Comparison of ENCODE assay signal across 30 cellular contexts in genomic region chr2:212640428-212640827, GRCh38.
DNase-seq lines count a peak whose midpoint lies in the region; ATAC-seq and TF ChIP-seq lines count a peak whose summit lies in the region.
"Had no signal": no experiment of that assay in that cellular context is flagged by ENCODE, and none has a peak within 500 bp of the region (broad histone marks: within the 10 kb centered on the region; RNA-seq: fewer than 3 reads in every experiment).

No MANE protein-coding gene starts in this region.

- peaks cover 23% of the 10 kb centered on the region for H3K4me1 Mint-ChIP-seq in neural progenitor cell
- H3K4me1 Mint-ChIP-seq: activated CD8-positive, alpha-beta memory T cell treated with anti-CD3 and anti-CD28 coated beads, Interleukin-2, amount 10 ng/mL, durations not matched to agents 7 days and 5 days; central memory CD8-positive, alpha-beta T cell; nephron had no signal

- no peak overlapping the region for H3K4me3 ChIP-seq in esophagus squamous epithelium
- no peak overlapping the region for H3K4me3 ChIP-seq in neural progenitor cell
- H3K4me3 ChIP-seq: BLaER1 treated with 17β-estradiol and CSF1 and Interleukin-3, amounts not matched to agents 10 nM and 100 nM; esophagus muscularis mucosa; SK-N-MC; skin epidermis had no signal

- H3K27me3 ChIP-seq in esophagus squamous epithelium (no peaks in the 10 kb centered on the region), neural progenitor cell (no peaks in the 10 kb centered on the region)
- H3K27me3 ChIP-seq: BLaER1 treated with 17β-estradiol and CSF1 and Interleukin-3, amounts not matched to agents 10 nM and 100 nM had no signal

- H3K4me1 ChIP-seq in esophagus squamous epithelium, result peaks cover 0 to 35% (median 0%) of the 10 kb centered on the region in 3 donors
- H3K4me1 ChIP-seq in neural progenitor cell, result peaks cover 12% of the 10 kb centered on the region
- H3K4me1 ChIP-seq: esophagus muscularis mucosa had no signal

- H3K36me3 ChIP-seq in esophagus squamous epithelium, result no peaks in the 10 kb centered on the region
- no peaks in the 10 kb centered on the region for H3K36me3 ChIP-seq in neural progenitor cell
- H3K36me3 ChIP-seq: BLaER1 treated with 17β-estradiol and CSF1 and Interleukin-3, amounts not matched to agents 10 nM and 100 nM; esophagus muscularis mucosa had no signal

- intact Hi-C loops in esophagus squamous epithelium (cut with DNase I), result no loop called here

- no peaks in the 10 kb centered on the region for H4K20me1 ChIP-seq in neural progenitor cell (ENCODE audit: low read depth)
- H4K20me1 ChIP-seq: BLaER1 treated with 17β-estradiol and CSF1 and Interleukin-3, amounts not matched to agents 10 nM and 100 nM had no signal

- TF ChIP-seq POLR2A in esophagus squamous epithelium (IDR thresholded peaks at IDR 0.05), result no peak

- WGBS in esophagus squamous epithelium, 2 donors, result 56 to 73% methylated on average over 1 of the region's 1 CpG

- DNase-seq in NCI-H2029 (lab: John Stamatoyannopoulos, UW), result peak; percentile 24
- no peak for DNase-seq in NCI-H2029 treated with DMSO at 0.1 percent for 48 hours (lab: John Stamatoyannopoulos, UW)
- DNase-seq in M059J (ENCODE audit: low read depth), result peak; percentile 16
- no peak for DNase-seq in esophagus squamous epithelium (lab: John Stamatoyannopoulos, UW)
- no peak for DNase-seq in neural progenitor cell (ENCODE audit: low spot score)
- DNase-seq in stimulated activated CD8-positive, alpha-beta memory T cell treated with anti-CD3 and anti-CD28 coated beads, Interleukin-4, amount 100 ng/mL, for 48 hours, result no peak
- DNase-seq in NCI-H1417 treated with DMSO at 0.1 percent for 48 hours (lab: John Stamatoyannopoulos, UW), result no peak
- DNase-seq: activated CD4-positive, alpha-beta T cell treated with anti-CD3 and anti-CD28 coated beads, Interleukin-2, amount 50 U/mL, for 4 hours; activated CD4-positive, CD25-positive, alpha-beta regulatory T cell; activated CD8-positive, alpha-beta memory T cell treated with anti-CD3 and anti-CD28 coated beads, Interleukin-2, amount 10 ng/mL, durations not matched to agents 7 days and 5 days; activated gamma-delta T cell; activated T-cell treated with anti-CD3 and anti-CD28 coated beads, Interleukin-2, amount 50 U/mL, for 4 hours; DMS79 treated with DMSO at 0.1 percent for 48 hours; GDM1; HCEC 1CT; IMR-90; left cardiac atrium; NCI-H1048; NCI-H1930; stimulated activated naive CD4-positive, alpha-beta T cell had no signal

- H3F3A ChIP-seq in neural progenitor cell (ENCODE audit: low read depth), result no peaks in the 10 kb centered on the region

- no peak overlapping the region for H3K4me3 Mint-ChIP-seq in neural progenitor cell
- H3K4me3 Mint-ChIP-seq: activated CD8-positive, alpha-beta memory T cell treated with anti-CD3 and anti-CD28 coated beads, Interleukin-2, amount 10 ng/mL, durations not matched to agents 7 days and 5 days; activated T-cell treated with anti-CD3 and anti-CD28 coated beads, Interleukin-2, amount 50 U/mL, for 4 hours; central memory CD8-positive, alpha-beta T cell; dendritic cell treated with granulocyte-macrophage colony-stimulating factor and Interleukin-4, amounts not matched to agents 40 ng/mL and 50 ng/mL, for 4 days; nephron; T-helper 1 cell treated with Interleukin-12 subunit alpha and Interleukin-12 subunit beta and Interleukin-4 antibody, amounts not matched to agents 30 μg/mL and 1 μg/mL, for 36 hours had no signal

- no peak overlapping the region for H3K4me2 ChIP-seq in neural progenitor cell
- H3K4me2 ChIP-seq: BLaER1 treated with 17β-estradiol and CSF1 and Interleukin-3, amounts not matched to agents 10 nM and 100 nM had no signal

- ATAC-seq in GM19397 (IDR thresholded peaks at IDR 0.05; ENCODE audit: unreplicated experiment), result no peak
- ATAC-seq: activated CD8-positive, alpha-beta memory T cell treated with anti-CD3 and anti-CD28 coated beads, Interleukin-2, amount 10 ng/mL, durations not matched to agents 7 days and 5 days; activated T-cell treated with anti-CD3 and anti-CD28 coated beads, Interleukin-2, amount 50 U/mL, for 4 hours; left cardiac atrium had no signal

- peaks cover 3% of the 10 kb centered on the region for H3K27me3 Mint-ChIP-seq in neural progenitor cell (ENCODE audit: insufficient read depth, low read depth)
- H3K27me3 Mint-ChIP-seq: activated CD8-positive, alpha-beta memory T cell treated with anti-CD3 and anti-CD28 coated beads, Interleukin-2, amount 10 ng/mL, durations not matched to agents 7 days and 5 days; central memory CD8-positive, alpha-beta T cell; dendritic cell treated with granulocyte-macrophage colony-stimulating factor and Interleukin-4, amounts not matched to agents 40 ng/mL and 50 ng/mL, for 4 days had no signal

- H3K9me3 ChIP-seq in esophagus squamous epithelium (no peaks in the 10 kb centered on the region), neural progenitor cell (ENCODE audit: low read depth) (no peaks in the 10 kb centered on the region)
- H3K9me3 ChIP-seq: BLaER1 treated with 17β-estradiol and CSF1 and Interleukin-3, amounts not matched to agents 10 nM and 100 nM; esophagus muscularis mucosa had no signal

- TF ChIP-seq CTCF in esophagus squamous epithelium (IDR thresholded peaks at IDR 0.05), result no peak
- TF ChIP-seq CTCF in neural progenitor cell (IDR thresholded peaks at IDR 0.05), result no peak

- peaks cover 8% of the 10 kb centered on the region for H3K9me3 Mint-ChIP-seq in neural progenitor cell
- H3K9me3 Mint-ChIP-seq: dendritic cell treated with granulocyte-macrophage colony-stimulating factor and Interleukin-4, amounts not matched to agents 40 ng/mL and 50 ng/mL, for 4 days; nephron; T-helper 1 cell treated with Interleukin-12 subunit alpha and Interleukin-12 subunit beta and Interleukin-4 antibody, amounts not matched to agents 30 μg/mL and 1 μg/mL, for 36 hours had no signal

- H3K27ac ChIP-seq in esophagus squamous epithelium (peak overlapping the region in 3 of 4 donors; percentile 35 to 66 (median 65)), neural progenitor cell (no peak overlapping the region)
- H3K27ac ChIP-seq: 22Rv1; BLaER1 treated with 17β-estradiol and CSF1 and Interleukin-3, amounts not matched to agents 10 nM and 100 nM; esophagus muscularis mucosa; SK-N-MC; skin epidermis had no signal

- no peak overlapping the region for H2AFZ ChIP-seq in neural progenitor cell (replicated peaks)

- peaks cover 2% of the 10 kb centered on the region for H3K36me3 Mint-ChIP-seq in neural progenitor cell
- H3K36me3 Mint-ChIP-seq: activated CD8-positive, alpha-beta memory T cell treated with anti-CD3 and anti-CD28 coated beads, Interleukin-2, amount 10 ng/mL, durations not matched to agents 7 days and 5 days had no signal

- peak overlapping the region; percentile 72 for H3K27ac Mint-ChIP-seq in neural progenitor cell
- H3K27ac Mint-ChIP-seq: activated CD8-positive, alpha-beta memory T cell treated with anti-CD3 and anti-CD28 coated beads, Interleukin-2, amount 10 ng/mL, durations not matched to agents 7 days and 5 days; dendritic cell treated with granulocyte-macrophage colony-stimulating factor and Interleukin-4, amounts not matched to agents 40 ng/mL and 50 ng/mL, for 4 days; nephron; T-helper 1 cell treated with Interleukin-12 subunit alpha and Interleukin-12 subunit beta and Interleukin-4 antibody, amounts not matched to agents 30 μg/mL and 1 μg/mL, for 36 hours had no signal

- no peaks in the 10 kb centered on the region for H3K79me2 ChIP-seq in neural progenitor cell (ENCODE audit: low read depth)

- H3K9ac ChIP-seq in neural progenitor cell, result no peak overlapping the region
- H3K9ac ChIP-seq: BLaER1 treated with 17β-estradiol and CSF1 and Interleukin-3, amounts not matched to agents 10 nM and 100 nM had no signal

Comparison
In these comparisons a context has a peak if more than half of its experiments do, and no peak if none do; other contexts are left out.
1. DNase-seq: peak in NCI-H2029 (single experiment) and M059J (single experiment); none in NCI-H2029 treated with DMSO at 0.1 percent for 48 hours (single experiment), esophagus squamous epithelium (single experiment), neural progenitor cell (single experiment), stimulated activated CD8-positive, alpha-beta memory T cell treated with anti-CD3 and anti-CD28 coated beads, Interleukin-4, amount 100 ng/mL, for 48 hours (single experiment) and NCI-H1417 treated with DMSO at 0.1 percent for 48 hours (single experiment).